8 cellular contexts compared by ENCODE assay signal in the genomic region with DNA sequence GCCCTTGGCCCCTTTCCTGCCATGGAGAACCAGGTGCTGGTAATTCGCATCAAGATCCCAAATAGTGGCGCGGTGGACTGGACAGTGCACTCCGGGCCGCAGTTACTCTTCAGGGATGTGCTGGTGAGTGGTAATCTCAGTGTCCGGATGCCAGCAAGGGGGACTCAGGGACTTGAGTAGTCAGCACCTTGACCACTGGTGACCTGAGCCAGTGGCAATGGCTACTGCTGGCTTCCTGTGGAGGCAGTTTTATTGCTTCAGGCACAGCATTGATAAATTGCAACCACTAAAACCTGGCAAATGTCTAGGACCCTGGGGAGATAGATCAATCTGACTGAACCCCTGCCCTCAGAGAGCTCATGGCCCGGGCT. TPM values are rescaled to one million over a fixed set of nuclear protein-coding genes. Genes with fewer than 3 reads are reported as not detected.
DNase-seq lines count a peak whose midpoint lies in the region; ATAC-seq and TF ChIP-seq lines count a peak whose summit lies in the region.

No MANE protein-coding gene starts in this region.

- no peak for TF ChIP-seq POLR2A in esophagus squamous epithelium (IDR thresholded peaks at IDR 0.05)

- peak; percentile 36 for DNase-seq in GM03348 (ENCODE audit: low spot score)
- no peak for DNase-seq in SJCRH30
- no peak for DNase-seq in esophagus squamous epithelium (lab: John Stamatoyannopoulos, UW)
- DNase-seq in neural crest cell (ENCODE audit: low read depth, low spot score) = no peak
- no peak for DNase-seq in stimulated activated CD4-positive, alpha-beta T cell treated with anti-CD3 and anti-CD28 coated beads, Interleukin-2, amount 100 ng/mL, for 24 hours
- DNase-seq in ecto neural progenitor cell (ENCODE audit: low spot score) = no peak

- H3K27ac ChIP-seq in SJCRH30 (peak overlapping the region; percentile 85), esophagus squamous epithelium (peak overlapping the region; percentile 72 to 90 (median 89))

- peak overlapping the region; percentile 93 for H3K4me3 Mint-ChIP-seq in neural crest cell

- TF ChIP-seq CTCF in esophagus squamous epithelium (IDR thresholded peaks at IDR 0.05) = no peak
- no peak for TF ChIP-seq CTCF in neural crest cell (conservative IDR thresholded peaks at IDR 0.05)

- WGBS in esophagus squamous epithelium, 2 donors = 18 to 46% methylated on average over 1 to 6 of the region's 7 CpGs

- no peaks in the 10 kb centered on the region for H3K9me3 Mint-ChIP-seq in neural crest cell

- peak overlapping the region; percentile 93 for H3K4me3 ChIP-seq in SJCRH30
- peak overlapping the region; percentile 55 to 81 (median 77) for H3K4me3 ChIP-seq in esophagus squamous epithelium

- H3K36me3 Mint-ChIP-seq in neural crest cell (ENCODE audit: low read depth) = no peaks in the 10 kb centered on the region

- H3K4me1 ChIP-seq in SJCRH30 (peaks cover 8% of the 10 kb centered on the region), esophagus squamous epithelium (peaks cover 10 to 60% (median 16%) of the 10 kb centered on the region in 3 donors)

- H3K27me3 ChIP-seq in SJCRH30 (no peaks in the 10 kb centered on the region), esophagus squamous epithelium (no peaks in the 10 kb centered on the region)

- ATAC-seq in HG02973 (IDR thresholded peaks at IDR 0.05; ENCODE audit: unreplicated experiment) (no peak), HG02678 (IDR thresholded peaks at IDR 0.05; ENCODE audit: unreplicated experiment) (no peak)

- H3K27ac Mint-ChIP-seq in neural crest cell (ENCODE audit: unreplicated experiment) = no peak overlapping the region

- no peaks in the 10 kb centered on the region for H3K27me3 Mint-ChIP-seq in neural crest cell (ENCODE audit: low read depth)

- peaks cover 45% of the 10 kb centered on the region for H3K4me1 Mint-ChIP-seq in neural crest cell

- H3K9me3 ChIP-seq in SJCRH30 (replicated peaks) (no peaks in the 10 kb centered on the region), esophagus squamous epithelium (no peaks in the 10 kb centered on the region)

- intact Hi-C loops in esophagus squamous epithelium (cut with DNase I) = no loop called here

- H3K36me3 ChIP-seq in SJCRH30 (no peaks in the 10 kb centered on the region), esophagus squamous epithelium (peaks cover 0 to 11% (median 0%) of the 10 kb centered on the region in 3 donors)

RNA-seq across cellular contexts. Expression of a gene that starts 0.8 kb away (rescaled TPM):
- total RNA-seq in SJCRH30 (2014; rRNA removed; shearing (Covaris generic)) = 11.7 and 13.9 TPM in 2 replicates
- total RNA-seq in esophagus squamous epithelium = 1 to 10 TPM; 5.8 to 8.0 (median 7.0) TPM
- 19.6 and 25.2 TPM in 2 replicates for total RNA-seq in neural crest cell

RNA-seq across cellular contexts. Expression of a gene that starts 22.4 kb away (rescaled TPM):
- total RNA-seq in SJCRH30 (2014; rRNA removed; shearing (Covaris generic)) = 5.2 and 6.6 TPM in 2 replicates
- total RNA-seq in esophagus squamous epithelium (1 to 10 TPM; 2.0 to 9.0 (median 3.5) TPM), neural crest cell (6.8 and 7.6 TPM in 2 replicates)
